Comparison of ENCODE assay signal across 8 cellular contexts in genomic region chr7:120939345-120939744, GRCh38. TPM values are rescaled to one million over a fixed set of nuclear protein-coding genes. Genes with fewer than 3 reads are reported as not detected.
"Had no signal": no experiment of that assay in that cellular context is flagged by ENCODE, and none has a peak within 500 bp of the region (broad histone marks: within the 10 kb centered on the region; RNA-seq: fewer than 3 reads in every experiment).

No MANE protein-coding gene starts in this region.

- DNase-seq: H9, HCEC 1CT, KG1 had no signal

- FAIRE-seq: H1, H54, HTR-8/SVneo had no signal

- H3K4me3 ChIP-seq: GM23338 had no signal

- H3K4me2 ChIP-seq: GM23338 had no signal

- H2AFZ ChIP-seq: GM23338 had no signal

- ATAC-seq: GM23338 had no signal

RNA-seq across cellular contexts. Expression of gene CPED1, which starts 49.2 kb away (rescaled TPM):
- total RNA-seq: HT-29 had no signal
